ENCODE assay signal across 34 cellular contexts in genomic region chr4:105837037-105837436, GRCh38. TPM values are rescaled to one million over a fixed set of nuclear protein-coding genes. Genes with fewer than 3 reads are reported as not detected.
"Had no signal": no experiment of that assay in that cellular context is flagged by ENCODE, and none has a peak within 500 bp of the region (broad histone marks: within the 10 kb centered on the region; RNA-seq: fewer than 3 reads in every experiment).

No MANE protein-coding gene starts in this region.

- H3K4me2 ChIP-seq: neural progenitor cell, smooth muscle cell had no signal

- H3K27ac ChIP-seq: left lung, lower lobe of right lung, neural progenitor cell, neutrophil, ovary, prostate gland, sigmoid colon, tibial nerve, upper lobe of left lung, vagina had no signal

- H3K4me3 Mint-ChIP-seq: immature natural killer cell; mesothelial cell of epicardium; naive B cell; natural killer cell; nephron progenitor cell; neural progenitor cell; stimulated activated memory B cell treated with anti-CD40 and anti-IgM and Interleukin-4, amounts not matched to agents 10 μg/mL and 1 μg/mL and 100 μg/mL, for 72 hours; stimulated activated naive CD8-positive, alpha-beta T cell treated with anti-CD3 and anti-CD28 coated beads, Interleukin-15, amount 100 ng/mL, for 72 hours had no signal

- H2AFZ ChIP-seq: neural progenitor cell had no signal

- H3K27me3 Mint-ChIP-seq: naive B cell; stimulated activated memory B cell treated with anti-CD40 and anti-IgM and Interleukin-4, amounts not matched to agents 10 μg/mL and 1 μg/mL and 100 μg/mL, for 72 hours; stimulated activated naive CD8-positive, alpha-beta T cell treated with anti-CD3 and anti-CD28 coated beads, Interleukin-15, amount 100 ng/mL, for 72 hours had no signal

- DNase-seq: hypothalamus; immature natural killer cell; kidney; left colon; left lung; lower lobe of right lung; mammary epithelial cell; mesenchymal stem cell; naive B cell; natural killer cell; nephron progenitor cell; occipital lobe; ovary; retina; right cardiac atrium; stimulated activated CD4-positive, alpha-beta T cell treated with anti-CD3 and anti-CD28 coated beads, Interleukin-1b, Interleukin-23, amount 100 ng/mL, for 48 hours; stimulated activated CD4-positive, alpha-beta T cell treated with anti-CD3 and anti-CD28 coated beads, Interleukin-2, amount 100 ng/mL, for 48 hours; stimulated activated CD4-positive, alpha-beta T cell treated with anti-CD3 and anti-CD28 coated beads, Interleukin-4, amount 100 ng/mL, for 4 hours; stimulated activated CD8-positive, alpha-beta memory T cell treated with anti-CD3 and anti-CD28 coated beads, Interleukin-4, amount 100 ng/mL, for 48 hours; stimulated activated naive CD4-positive, alpha-beta T cell treated with Interleukin-2 at 50 U/mL for 16 hours; stimulated activated naive CD8-positive, alpha-beta T cell treated with anti-CD3 and anti-CD28 coated beads, Interleukin-15, amount 100 ng/mL, for 72 hours; substantia nigra had no signal

- H3K9me3 ChIP-seq: lower lobe of right lung, neutrophil, ovary, prostate gland, sigmoid colon, tibial nerve, upper lobe of left lung, vagina had no signal

- FAIRE-seq: islet of Langerhans had no signal

- H3K27me3 ChIP-seq: left lung, neural progenitor cell, neutrophil, ovary, sigmoid colon, tibial nerve, upper lobe of left lung, vagina had no signal

- H3K36me3 Mint-ChIP-seq: natural killer cell had no signal

- H3K4me1 ChIP-seq: left lung, lower lobe of right lung, prostate gland, sigmoid colon, tibial nerve, upper lobe of left lung, vagina had no signal

- H3K9ac ChIP-seq: neural progenitor cell had no signal

- H3K9me3 Mint-ChIP-seq: mesothelial cell of epicardium; natural killer cell; neural progenitor cell; stimulated activated memory B cell treated with anti-CD40 and anti-IgM and Interleukin-4, amounts not matched to agents 10 μg/mL and 1 μg/mL and 100 μg/mL, for 72 hours; stimulated activated naive CD8-positive, alpha-beta T cell treated with anti-CD3 and anti-CD28 coated beads, Interleukin-15, amount 100 ng/mL, for 72 hours had no signal

- ATAC-seq: left colon; left lung; lower lobe of right lung; natural killer cell; right cardiac atrium; stimulated activated memory B cell treated with anti-CD40 and anti-IgM and Interleukin-4, amounts not matched to agents 10 μg/mL and 1 μg/mL and 100 μg/mL, for 72 hours; stimulated activated naive CD8-positive, alpha-beta T cell treated with anti-CD3 and anti-CD28 coated beads, Interleukin-15, amount 100 ng/mL, for 72 hours had no signal

- H3K4me1 Mint-ChIP-seq: mesothelial cell of epicardium; naive B cell; nephron progenitor cell; neural progenitor cell; stimulated activated memory B cell treated with anti-CD40 and anti-IgM and Interleukin-4, amounts not matched to agents 10 μg/mL and 1 μg/mL and 100 μg/mL, for 72 hours had no signal

- H3K4me3 ChIP-seq: left lung, lower lobe of right lung, neural progenitor cell, ovary, prostate gland, sigmoid colon, smooth muscle cell, tibial nerve, upper lobe of left lung, vagina had no signal

- H3K27ac Mint-ChIP-seq: mesothelial cell of epicardium; natural killer cell; nephron progenitor cell; neural progenitor cell; stimulated activated memory B cell treated with anti-CD40 and anti-IgM and Interleukin-4, amounts not matched to agents 10 μg/mL and 1 μg/mL and 100 μg/mL, for 72 hours had no signal

- H3K36me3 ChIP-seq: lower lobe of right lung, neutrophil, ovary, prostate gland, sigmoid colon, upper lobe of left lung, vagina had no signal

RNA-seq across cellular contexts. Expression of gene NPNT, which starts 58.2 kb away (rescaled TPM):
- total RNA-seq: mononuclear cell, natural killer cell had no signal
- polyA plus RNA-seq: immature natural killer cell, mammary epithelial cell had no signal
